In the genomic region with DNA sequence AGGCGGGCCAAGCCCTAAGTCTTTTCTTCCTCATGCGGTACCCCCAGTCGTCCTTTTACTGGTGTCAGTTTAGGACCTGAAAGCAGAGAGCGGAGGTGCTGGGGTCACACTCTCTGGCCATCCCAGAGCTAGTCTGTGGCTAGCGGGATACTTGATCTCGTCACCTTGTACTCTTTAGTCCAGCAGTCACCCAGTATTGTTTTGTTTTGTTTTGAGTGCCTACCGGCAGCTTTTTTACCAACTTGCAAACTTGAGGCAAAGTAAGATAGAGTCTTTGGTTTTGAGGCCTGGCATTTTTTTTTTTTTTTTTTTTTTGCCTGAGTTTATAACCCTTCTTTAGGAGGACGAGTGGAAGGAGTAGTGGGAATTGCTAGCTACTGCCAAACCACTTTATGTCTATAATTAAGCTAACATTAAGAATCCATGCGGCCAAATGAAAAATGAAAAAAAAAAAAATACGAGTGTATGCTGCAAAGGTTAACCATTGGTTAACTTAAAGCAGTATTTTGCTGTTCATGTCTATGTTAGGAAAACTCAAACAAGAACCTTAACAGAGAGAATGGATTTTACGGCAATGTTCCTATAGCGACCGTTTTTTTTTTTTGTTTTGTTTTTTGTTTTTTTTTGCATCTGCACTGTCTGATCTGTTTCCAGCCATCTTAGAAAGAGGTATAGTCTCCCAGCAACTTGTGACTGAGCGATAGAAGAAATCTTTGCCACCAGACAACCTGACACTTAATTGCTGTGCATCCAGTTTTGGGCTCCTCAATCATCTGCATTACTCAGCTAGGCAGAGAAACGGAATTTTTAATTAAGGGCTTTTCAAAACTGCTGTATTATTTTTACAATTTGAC, we compare ENCODE assay signal across 8 cellular contexts. TPM values are rescaled to one million over a fixed set of nuclear protein-coding genes. Genes with fewer than 3 reads are reported as not detected.
DNase-seq lines count a peak whose midpoint lies in the region; ATAC-seq and TF ChIP-seq lines count a peak whose summit lies in the region.

No MANE protein-coding gene starts in this region.

- no peaks in the 10 kb centered on the region for H3K9me3 ChIP-seq in trophoblast cell (ENCODE audit: insufficient read depth, low read depth, low read length)

- peaks cover 0 to 8% of the 10 kb centered on the region in 2 experiments for H3K4me1 ChIP-seq in trophoblast cell (ENCODE audit: control insufficient read depth in 1 of 2, insufficient read depth in 2 of 2, low read length in 2 of 2)

- H3K4me3 Mint-ChIP-seq in activated CD4-positive, alpha-beta T cell treated with anti-CD3 and anti-CD28 coated beads, Interleukin-2, amount 10 ng/mL, durations not matched to agents 7 days and 5 days, result peak overlapping the region; percentile 95
- H3K4me3 Mint-ChIP-seq in T-cell, result peak overlapping the region; percentile 95 to 99 (median 99)

- no peaks in the 10 kb centered on the region for H3K27me3 Mint-ChIP-seq in activated CD4-positive, alpha-beta T cell treated with anti-CD3 and anti-CD28 coated beads, Interleukin-2, amount 10 ng/mL, durations not matched to agents 7 days and 5 days
- H3K27me3 Mint-ChIP-seq in T-cell, result no peaks in the 10 kb centered on the region

- CTCF ChIA-PET in activated CD4-positive, alpha-beta T cell treated with anti-CD3 and anti-CD28 coated beads, Interleukin-2, amount 10 ng/mL, durations not matched to agents 7 days and 5 days (lab: Charles Lee), result interaction anchor here (0.6 to 1.9 kb wide), 16 partner anchors 9 to 921 kb away, joined by 3 to 10 read pairs (median 4); partner anchors contain the start of gene FAM50B
- CTCF ChIA-PET in T-cell (lab: Charles Lee), result interaction anchor here (0.6 to 2.1 kb wide), 22 partner anchors 9 to 1239 kb away, joined by 3 to 24 read pairs (median 4); partner anchors contain the start of genes ECI2 (in 1 of the 2) and LYRM4 (in 1 of the 2)

- H3K79me1 ChIP-seq in trophoblast cell (ENCODE audit: low read length), result peaks cover 20% of the 10 kb centered on the region

- peak overlapping the region; percentile 91 for H3K14ac ChIP-seq in trophoblast cell (ENCODE audit: low read length)

- peak overlapping the region; percentile 89 for H2BK5ac ChIP-seq in trophoblast cell (ENCODE audit: low read depth, low read length, poor library complexity)

- H3K4me2 ChIP-seq in trophoblast cell (ENCODE audit: low read length), result peak overlapping the region; percentile 74

- H4K8ac ChIP-seq in trophoblast cell (ENCODE audit: low read depth, low read length), result peak overlapping the region; percentile 96

- peak overlapping the region; percentile 97 for H4K12ac ChIP-seq in trophoblast cell (ENCODE audit: low read depth, low read length)

- peak overlapping the region; percentile 91 for H3K27ac ChIP-seq in trophoblast cell (ENCODE audit: low read depth, low read length)

- peak; percentile 20 for DNase-seq in activated CD4-positive, alpha-beta T cell treated with anti-CD3 and anti-CD28 coated beads, Interleukin-2, amount 10 ng/mL, durations not matched to agents 7 days and 5 days
- DNase-seq in activated CD4-positive, alpha-beta T cell treated with anti-CD3 and anti-CD28 coated beads for 4 hours, result no peak
- DNase-seq in T-cell, result peak in 1 of 34 experiments; percentile 16
- peak; percentile 21 for DNase-seq in fibroblast of the aortic adventitia (ENCODE audit: low read depth)
- DNase-seq in trophoblast cell, result peak in 1 of 2 donors; percentile 30
- DNase-seq in NCI-H2196 treated with DMSO at 0.1 percent for 48 hours (lab: John Stamatoyannopoulos, UW; ENCODE audit: unreplicated experiment), result no peak
- no peak for DNase-seq in hepatic stellate cell (ENCODE audit: low spot score)

- H3K36me3 Mint-ChIP-seq in activated CD4-positive, alpha-beta T cell treated with anti-CD3 and anti-CD28 coated beads, Interleukin-2, amount 10 ng/mL, durations not matched to agents 7 days and 5 days (ENCODE audit: low read depth), result peaks cover 34% of the 10 kb centered on the region
- H3K36me3 Mint-ChIP-seq in T-cell, result peaks cover 18% of the 10 kb centered on the region

- H3K9ac ChIP-seq in trophoblast cell (ENCODE audit: low read length), result peak overlapping the region; percentile 94

- peak overlapping the region; percentile 45 for H2AK5ac ChIP-seq in trophoblast cell (ENCODE audit: low read length)

- H3K79me2 ChIP-seq in trophoblast cell (ENCODE audit: control insufficient read depth, insufficient read depth, low read length, poor library complexity), result peaks cover 19% of the 10 kb centered on the region

- H3K23ac ChIP-seq in trophoblast cell (ENCODE audit: low read length), result no peak overlapping the region

- TF ChIP-seq CTCF in fibroblast of the aortic adventitia (IDR thresholded peaks at IDR 0.05; ENCODE audit: insufficient read depth, low read length), result no peak

- H3K18ac ChIP-seq in trophoblast cell (ENCODE audit: low read length), result peak overlapping the region; percentile 96

- peak overlapping the region; percentile 95 for H4K91ac ChIP-seq in trophoblast cell (ENCODE audit: low read depth, low read length)

- peak overlapping the region; percentile 17 for H2BK12ac ChIP-seq in trophoblast cell (ENCODE audit: low read length)

- H3K36me3 ChIP-seq in trophoblast cell (ENCODE audit: control insufficient read depth in 1 of 2, insufficient read depth in 2 of 2, low read length in 2 of 2), result peaks cover 0 to 5% of the 10 kb centered on the region in 2 experiments

- WGBS in trophoblast cell (ENCODE audit: extremely low coverage, insufficient coverage, insufficient read length), result no CpG with 5 or more reads among the region's 15 CpGs

- H3K4ac ChIP-seq in trophoblast cell (ENCODE audit: low read depth, low read length), result peak overlapping the region; percentile 99

- H2BK120ac ChIP-seq in trophoblast cell (ENCODE audit: insufficient read depth, low read length, poor library complexity), result peak overlapping the region; percentile 97

- H3K4me3 ChIP-seq in fibroblast of the aortic adventitia (ENCODE audit: low read depth, low read length) (peak overlapping the region; percentile 98), trophoblast cell (ENCODE audit: low read depth, low read length) (peak overlapping the region; percentile 95)

- H2AFZ ChIP-seq in trophoblast cell (ENCODE audit: insufficient read depth, low read length, poor library complexity), result peak overlapping the region; percentile 82

- no peaks in the 10 kb centered on the region for H3K27me3 ChIP-seq in trophoblast cell (ENCODE audit: insufficient read depth, low read length)

- POLR2A ChIA-PET in activated CD4-positive, alpha-beta T cell treated with anti-CD3 and anti-CD28 coated beads, Interleukin-2, amount 10 ng/mL, durations not matched to agents 7 days and 5 days (lab: Charles Lee), result interaction anchor here (0.6 to 1.7 kb wide), 4 partner anchors 37 to 778 kb away, joined by 3 to 6 read pairs (median 4); partner anchors contain the start of gene FAM50B
- POLR2A ChIA-PET in T-cell (lab: Charles Lee), result interaction anchor here (0.6 to 2.1 kb wide), 15 partner anchors 9 to 981 kb away, joined by 3 to 15 read pairs (median 5); partner anchors contain the start of gene ECI2 (in 1 of the 2)

- H3K4me1 Mint-ChIP-seq in activated CD4-positive, alpha-beta T cell treated with anti-CD3 and anti-CD28 coated beads, Interleukin-2, amount 10 ng/mL, durations not matched to agents 7 days and 5 days, result peaks cover 63% of the 10 kb centered on the region
- H3K4me1 Mint-ChIP-seq in T-cell, result peaks cover 67 to 83% (median 71%) of the 10 kb centered on the region in 3 donors

- H3K9me3 Mint-ChIP-seq in activated CD4-positive, alpha-beta T cell treated with anti-CD3 and anti-CD28 coated beads, Interleukin-2, amount 10 ng/mL, durations not matched to agents 7 days and 5 days, result no peaks in the 10 kb centered on the region
- H3K9me3 Mint-ChIP-seq in T-cell, result no peaks in the 10 kb centered on the region

- peak; percentile 1 for ATAC-seq in HG03108 (IDR thresholded peaks at IDR 0.05; ENCODE audit: unreplicated experiment)
- ATAC-seq in T-cell (replicated peaks in 1 of 4), result peak in 1 of 4 experiments; percentile 0

- peak overlapping the region; percentile 98 for H3K27ac Mint-ChIP-seq in activated CD4-positive, alpha-beta T cell treated with anti-CD3 and anti-CD28 coated beads, Interleukin-2, amount 10 ng/mL, durations not matched to agents 7 days and 5 days
- peak overlapping the region; percentile 99 to 100 for H3K27ac Mint-ChIP-seq in T-cell

RNA-seq across cellular contexts. Expression of gene FAM217A, which starts 56.8 kb away (rescaled TPM):
- not detected for total RNA-seq in activated CD4-positive, alpha-beta T cell treated with anti-CD3 and anti-CD28 coated beads, Interleukin-2, amount 10 ng/mL, durations not matched to agents 7 days and 5 days
- total RNA-seq in T-cell, result not detected
- total RNA-seq in fibroblast of the aortic adventitia (ENCODE audit: low replicate concordance), result not detected in 2 replicates
- not detected in 2 replicates for polyA plus RNA-seq in trophoblast cell (2013)

Comparison
In these comparisons a context has a peak if more than half of its experiments do, and no peak if none do; other contexts are left out.
1. DNase-seq: peak in activated CD4-positive, alpha-beta T cell treated with anti-CD3 and anti-CD28 coated beads, Interleukin-2, amount 10 ng/mL, durations not matched to agents 7 days and 5 days (single experiment) and fibroblast of the aortic adventitia (single experiment); none in activated CD4-positive, alpha-beta T cell treated with anti-CD3 and anti-CD28 coated beads for 4 hours (0 of 2), NCI-H2196 treated with DMSO at 0.1 percent for 48 hours (single experiment) and hepatic stellate cell (single experiment).